Comparison of ENCODE assay signal across 19 cellular contexts in genomic region chr15:64251121-64251520, GRCh38.
DNase-seq lines count a peak whose midpoint lies in the region; ATAC-seq, FAIRE-seq and TF ChIP-seq lines count a peak whose summit lies in the region.
"Had no signal": no experiment of that assay in that cellular context is flagged by ENCODE, and none has a peak within 500 bp of the region (broad histone marks: within the 10 kb centered on the region; RNA-seq: fewer than 3 reads in every experiment).

No MANE protein-coding gene starts in this region.

- peak; percentile 9 for DNase-seq in stimulated activated CD4-positive, alpha-beta T cell treated with anti-CD3 and anti-CD28 coated beads, Interleukin-1b, Interleukin-23, amount 100 ng/mL, for 48 hours
- no peak for DNase-seq in stimulated activated CD4-positive, alpha-beta T cell treated with anti-CD3 and anti-CD28 coated beads, Interleukin-2, amount 100 ng/mL, for 24 hours
- DNase-seq in RWPE2 (ENCODE audit: low spot score) (no peak), chondrocyte (ENCODE audit: low spot score) (no peak), NCI-H1694 (lab: John Stamatoyannopoulos, UW) (no peak), RCC 7860 (ENCODE audit: low spot score) (no peak), kidney glomerular epithelial cell (lab: John Stamatoyannopoulos, UW) (no peak)
- no peak for DNase-seq in stimulated activated effector memory CD8-positive, alpha-beta T cell treated with anti-CD3 and anti-CD28 coated beads, Interleukin-12 subunit alpha, Interleukin-12 subunit beta, amount 100 ng/mL, for 72 hours (ENCODE audit: low spot score in 2 of 2)
- DNase-seq: activated B cell treated with CpG ODN at 0.5 μM for 24 hours, dermis blood vessel endothelial cell, DMS79 treated with DMSO at 0.1 percent for 48 hours, heart right ventricle, mucosa of descending colon, NCI-H1417 treated with DMSO at 0.1 percent for 48 hours, NCI-H446, OCI-M1, spleen had no signal

- no peaks in the 10 kb centered on the region for H3K27me3 ChIP-seq in RWPE2 (ENCODE audit: insufficient read depth, poor library complexity, severe bottlenecking)
- H3K27me3 ChIP-seq: heart right ventricle, spleen, vagina had no signal

- no peak overlapping the region for H3K4me3 Mint-ChIP-seq in chondrocyte (ENCODE audit: unreplicated experiment)
- no peak overlapping the region for H3K4me3 Mint-ChIP-seq in stimulated activated effector memory CD8-positive, alpha-beta T cell treated with anti-CD3 and anti-CD28 coated beads, Interleukin-12 subunit alpha, Interleukin-12 subunit beta, amount 100 ng/mL, for 72 hours
- H3K4me3 Mint-ChIP-seq: activated B cell treated with CpG ODN at 0.5 μM for 24 hours, B cell had no signal

- H3K36me3 Mint-ChIP-seq in chondrocyte (ENCODE audit: low read depth): peaks cover under 1% of the 10 kb centered on the region
- peaks cover 24% of the 10 kb centered on the region for H3K36me3 Mint-ChIP-seq in stimulated activated effector memory CD8-positive, alpha-beta T cell treated with anti-CD3 and anti-CD28 coated beads, Interleukin-12 subunit alpha, Interleukin-12 subunit beta, amount 100 ng/mL, for 72 hours

- peak overlapping the region; percentile 51 for H3K27ac ChIP-seq in RWPE2 (ENCODE audit: poor library complexity, severe bottlenecking)
- H3K27ac ChIP-seq: heart right ventricle, spleen had no signal

- peaks cover 51% of the 10 kb centered on the region for H3K4me1 ChIP-seq in RWPE2 (ENCODE audit: insufficient read depth, poor library complexity, severe bottlenecking)

- no peaks in the 10 kb centered on the region for H3K27me3 Mint-ChIP-seq in chondrocyte (ENCODE audit: low read depth)
- H3K27me3 Mint-ChIP-seq: activated B cell treated with CpG ODN at 0.5 μM for 24 hours, B cell had no signal

- H3K4me1 Mint-ChIP-seq in chondrocyte (ENCODE audit: low read depth): peaks cover 58% of the 10 kb centered on the region
- peaks cover 32% of the 10 kb centered on the region for H3K4me1 Mint-ChIP-seq in stimulated activated effector memory CD8-positive, alpha-beta T cell treated with anti-CD3 and anti-CD28 coated beads, Interleukin-12 subunit alpha, Interleukin-12 subunit beta, amount 100 ng/mL, for 72 hours

- no peaks in the 10 kb centered on the region for H3K9me3 ChIP-seq in RWPE2 (ENCODE audit: severe bottlenecking)
- H3K9me3 ChIP-seq: heart right ventricle, mucosa of descending colon, spleen, vagina had no signal

- H3K9me3 Mint-ChIP-seq in chondrocyte (ENCODE audit: low read depth): peaks cover 2% of the 10 kb centered on the region
- no peaks in the 10 kb centered on the region for H3K9me3 Mint-ChIP-seq in stimulated activated effector memory CD8-positive, alpha-beta T cell treated with anti-CD3 and anti-CD28 coated beads, Interleukin-12 subunit alpha, Interleukin-12 subunit beta, amount 100 ng/mL, for 72 hours
- H3K9me3 Mint-ChIP-seq: activated B cell treated with CpG ODN at 0.5 μM for 24 hours had no signal

- H3K36me3 ChIP-seq in RWPE2 (ENCODE audit: low read depth): peaks cover 17% of the 10 kb centered on the region
- H3K36me3 ChIP-seq: vagina had no signal

- peak overlapping the region; percentile 61 for H3K27ac Mint-ChIP-seq in chondrocyte (ENCODE audit: unreplicated experiment)
- no peak overlapping the region for H3K27ac Mint-ChIP-seq in stimulated activated effector memory CD8-positive, alpha-beta T cell treated with anti-CD3 and anti-CD28 coated beads, Interleukin-12 subunit alpha, Interleukin-12 subunit beta, amount 100 ng/mL, for 72 hours
- H3K27ac Mint-ChIP-seq: activated B cell treated with CpG ODN at 0.5 μM for 24 hours, B cell had no signal

- TF ChIP-seq CTCF in RWPE2 (IDR thresholded peaks at IDR 0.05; ENCODE audit: poor library complexity, severe bottlenecking) (no peak), chondrocyte (IDR thresholded peaks at IDR 0.05) (no peak)

- no peak for ATAC-seq in RWPE2 (ENCODE audit: low read depth)
- ATAC-seq in stimulated activated effector memory CD8-positive, alpha-beta T cell treated with anti-CD3 and anti-CD28 coated beads, Interleukin-12 subunit alpha, Interleukin-12 subunit beta, amount 100 ng/mL, for 72 hours: peak; percentile 70
- ATAC-seq: heart right ventricle, mucosa of descending colon had no signal

- H3K4me3 ChIP-seq in RWPE2 (ENCODE audit: severe bottlenecking): no peak overlapping the region
- H3K4me3 ChIP-seq: heart right ventricle, mucosa of descending colon, spleen, vagina had no signal

- FAIRE-seq in RCC 7860 (lab: Jason Lieb, UNC): no peak
